8 cellular contexts compared by ENCODE assay signal in the genomic region with DNA sequence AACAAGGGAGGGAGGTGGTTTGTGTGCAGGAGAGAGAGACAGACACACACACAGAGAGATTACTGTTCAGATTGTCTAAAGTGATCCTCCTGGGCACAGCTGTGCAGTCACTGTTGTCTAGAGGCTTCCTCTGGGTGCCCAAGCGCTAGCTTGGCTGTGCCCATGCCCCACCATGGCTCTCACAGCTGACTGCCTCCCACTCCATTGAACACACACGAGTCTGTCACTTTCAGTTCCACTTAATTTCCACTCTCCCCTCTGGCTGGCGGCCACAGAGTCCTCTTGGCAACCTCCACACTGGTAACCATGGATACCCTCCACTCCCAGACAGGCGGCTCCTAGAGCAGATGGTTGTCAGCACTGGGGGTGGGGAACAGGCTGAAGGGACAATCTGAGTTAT. TPM values are rescaled to one million over a fixed set of nuclear protein-coding genes. Genes with fewer than 3 reads are reported as not detected.
DNase-seq lines count a peak whose midpoint lies in the region; ATAC-seq and TF ChIP-seq lines count a peak whose summit lies in the region.

No MANE protein-coding gene starts in this region.

- no peak for TF ChIP-seq CTCF in HFFc6 (IDR thresholded peaks at IDR 0.05)

- 1 to 2% methylated on average over 4 of the region's 4 CpGs for WGBS in aorta, 2 donors

- H3K9me3 Mint-ChIP-seq in HFFc6, result no peaks in the 10 kb centered on the region
- H3K9me3 Mint-ChIP-seq in activated naive CD4-positive, alpha-beta T cell treated with anti-CD3 and anti-CD28 coated beads for 36 hours, result no peaks in the 10 kb centered on the region

- H3K4me3 ChIP-seq in aorta (ENCODE audit: low read length in 2 of 2), result no peak overlapping the region

- CTCF ChIA-PET in activated naive CD4-positive, alpha-beta T cell treated with anti-CD3 and anti-CD28 coated beads for 36 hours (lab: Charles Lee), result no interaction called here

- H3K27me3 ChIP-seq in aorta (ENCODE audit: control insufficient read depth in 1 of 2, insufficient read depth in 2 of 2, low read length in 1 of 2), result no peaks in the 10 kb centered on the region

- ATAC-seq in aorta (ENCODE audit: low FRiP score), result peak; percentile 84

- intact Hi-C loops in aorta (cut with DNase I), result no loop called here
- intact Hi-C loops in activated naive CD4-positive, alpha-beta T cell treated with anti-CD3 and anti-CD28 coated beads for 36 hours (cut with micrococcal nuclease), result no loop called here

- H3K4me1 Mint-ChIP-seq in HFFc6 (ENCODE audit: low read depth), result peaks cover 30% of the 10 kb centered on the region
- H3K4me1 Mint-ChIP-seq in activated naive CD4-positive, alpha-beta T cell treated with anti-CD3 and anti-CD28 coated beads for 36 hours (ENCODE audit: low read depth), result no peaks in the 10 kb centered on the region

- H3K4me3 Mint-ChIP-seq in HFFc6, result 0 out of 2 replicates have a peak overlapping the region, but pooled peaks have one; percentile 17
- no peak overlapping the region for H3K4me3 Mint-ChIP-seq in activated naive CD4-positive, alpha-beta T cell treated with anti-CD3 and anti-CD28 coated beads for 36 hours

- H3K9me3 ChIP-seq in aorta (ENCODE audit: control insufficient read depth, low read length), result no peaks in the 10 kb centered on the region

- H3K27ac Mint-ChIP-seq in HFFc6, result no peak overlapping the region
- H3K27ac Mint-ChIP-seq in activated naive CD4-positive, alpha-beta T cell treated with anti-CD3 and anti-CD28 coated beads for 36 hours, result no peak overlapping the region

- H3K36me3 ChIP-seq in aorta (ENCODE audit: control insufficient read depth in 1 of 2, insufficient read depth in 2 of 2, low read length in 1 of 2), result no peaks in the 10 kb centered on the region

- H3K4me1 ChIP-seq in aorta (ENCODE audit: control insufficient read depth in 1 of 2, insufficient read depth in 2 of 2, low read length in 2 of 2), result peaks cover 3 to 5% of the 10 kb centered on the region in 2 donors

- H3K36me3 Mint-ChIP-seq in HFFc6 (ENCODE audit: low read depth), result no peaks in the 10 kb centered on the region
- no peaks in the 10 kb centered on the region for H3K36me3 Mint-ChIP-seq in activated naive CD4-positive, alpha-beta T cell treated with anti-CD3 and anti-CD28 coated beads for 36 hours (ENCODE audit: low read depth)

- DNase-seq in HFFc6 (peak; percentile 27), NCI-H69 (lab: John Stamatoyannopoulos, UW) (peak; percentile 99), dedifferentiated amniotic fluid mesenchymal stem cell (ENCODE audit: extremely low spot score) (peak; percentile 58), medulla oblongata (ENCODE audit: extremely low spot score) (peak; percentile 96), aorta (peak; percentile 86 to 92)
- DNase-seq in activated naive CD4-positive, alpha-beta T cell treated with anti-CD3 and anti-CD28 coated beads for 36 hours, result no peak
- no peak for DNase-seq in stimulated activated naive CD4-positive, alpha-beta T cell treated with Interleukin-2 at 50 U/mL for 16 hours (lab: John Stamatoyannopoulos, UW)
- no peak for DNase-seq in activated CD8-positive, alpha-beta memory T cell treated with anti-CD3 and anti-CD28 coated beads, Interleukin-2, amount 50 U/mL, for 48 hours

- peaks cover 7% of the 10 kb centered on the region for H3K27me3 Mint-ChIP-seq in HFFc6 (ENCODE audit: insufficient read depth)
- peaks cover 22% of the 10 kb centered on the region for H3K27me3 Mint-ChIP-seq in activated naive CD4-positive, alpha-beta T cell treated with anti-CD3 and anti-CD28 coated beads for 36 hours (ENCODE audit: low read depth)

- H3K27ac ChIP-seq in aorta (ENCODE audit: low read depth in 1 of 2, low read length in 2 of 2), result no peak overlapping the region

RNA-seq across cellular contexts. Expression of a gene that starts 29.1 kb away (rescaled TPM):
- total RNA-seq in HFFc6 (2021; fragmentation: NEBNext Ultra II Directional; extraction: Animal tissue kit (Norgen Biotek cat#: 25700)), result 1 to 10 TPM in 3 of 6 experiments, under 1 TPM in 3; 0.53 to 4.3 (median 0.96) TPM
- 10 to 100 TPM in 1 of 2 donors, 1 to 10 TPM in 1; 8.8 to 13.8 TPM for total RNA-seq in aorta
- polyA plus RNA-seq in aorta, result 10 to 100 TPM in 1 of 2 donors, 1 to 10 TPM in 1; 6.4 to 16.7 TPM
- total RNA-seq in activated naive CD4-positive, alpha-beta T cell treated with anti-CD3 and anti-CD28 coated beads for 36 hours, result not detected

Comparison
In these comparisons a context has a peak if more than half of its experiments do, and no peak if none do; other contexts are left out.
1. DNase-seq: peak in HFFc6 (single experiment), NCI-H69 (single experiment), dedifferentiated amniotic fluid mesenchymal stem cell (single experiment), medulla oblongata (single experiment) and aorta (2 of 2); none in activated naive CD4-positive, alpha-beta T cell treated with anti-CD3 and anti-CD28 coated beads for 36 hours (single experiment), stimulated activated naive CD4-positive, alpha-beta T cell treated with Interleukin-2 at 50 U/mL for 16 hours (single experiment) and activated CD8-positive, alpha-beta memory T cell treated with anti-CD3 and anti-CD28 coated beads, Interleukin-2, amount 50 U/mL, for 48 hours (single experiment).